22 cellular contexts compared by ENCODE assay signal in genomic region chr21:43274946-43275310, GRCh38.
DNase-seq lines count a peak whose midpoint lies in the region; ATAC-seq and TF ChIP-seq lines count a peak whose summit lies in the region.
"Had no signal": no experiment of that assay in that cellular context is flagged by ENCODE, and none has a peak within 500 bp of the region (broad histone marks: within the 10 kb centered on the region; RNA-seq: fewer than 3 reads in every experiment).

No MANE protein-coding gene starts in this region.

- TF ChIP-seq RAD21 in SK-N-SH (IDR thresholded peaks at IDR 0.05; ENCODE audit: low read length), result no peak

- DNase-seq in SK-N-SH, result peak; percentile 72
- peak; percentile 38 for DNase-seq in RWPE2 (ENCODE audit: low spot score)
- DNase-seq in right lobe of liver, result peak in 1 of 3 donors; percentile 40
- DNase-seq in sciatic nerve (ENCODE audit: low spot score), result no peak
- no peak for DNase-seq in G401 (ENCODE audit: low spot score)
- DNase-seq in DMS79 (lab: John Stamatoyannopoulos, UW), result no peak
- DNase-seq in NCI-H69 (lab: John Stamatoyannopoulos, UW), result no peak
- DNase-seq: GF-D8, GOT3, KBM-7, MM.1S, NCI-H1048, NCI-H1417 treated with DMSO at 0.1 percent for 48 hours, NCI-H187, NCI-H446, NCI-H526, OCI-M1, SHP77 treated with DMSO at 0.1 percent for 48 hours had no signal

- intact Hi-C loops in right lobe of liver (cut with DNase I), result no loop called here
- intact Hi-C loops in sciatic nerve (cut with DNase I), result no loop called here

- no peak overlapping the region for H2AFZ ChIP-seq in SK-N-SH (ENCODE audit: low read depth)

- H3K4me3 ChIP-seq in SK-N-SH (ENCODE audit: low read depth in 2 of 2, low read length in 1 of 2) (no peak overlapping the region), RWPE2 (ENCODE audit: severe bottlenecking) (no peak overlapping the region), right lobe of liver (no peak overlapping the region)
- H3K4me3 ChIP-seq: SK-N-MC had no signal

- no peaks in the 10 kb centered on the region for H4K20me1 ChIP-seq in SK-N-SH (ENCODE audit: insufficient read depth)

- H3K9ac ChIP-seq in SK-N-SH, result no peak overlapping the region

- H3K36me3 ChIP-seq in SK-N-SH (replicated peaks in 1 of 2; ENCODE audit: control insufficient read depth in 1 of 2, insufficient read depth in 2 of 2, low read length in 1 of 2) (no peaks in the 10 kb centered on the region), RWPE2 (ENCODE audit: low read depth) (no peaks in the 10 kb centered on the region), right lobe of liver (no peaks in the 10 kb centered on the region)

- no peak overlapping the region for H3K4me2 ChIP-seq in SK-N-SH

- peaks cover 0 to 67% of the 10 kb centered on the region in 2 experiments; a peak in 2 of 4 replicates for H3K4me1 ChIP-seq in SK-N-SH (ENCODE audit: control insufficient read depth in 1 of 2, insufficient read depth in 2 of 2, low read depth in 1 of 2, low read length in 1 of 2)
- no peaks in the 10 kb centered on the region for H3K4me1 ChIP-seq in RWPE2 (ENCODE audit: insufficient read depth, poor library complexity, severe bottlenecking)
- peaks cover 0 to 22% (median 11%) of the 10 kb centered on the region in 4 donors for H3K4me1 ChIP-seq in right lobe of liver

- peak overlapping the region in 1 of 2 experiments; percentile 55; a peak in 1 of 4 replicates for H3K27ac ChIP-seq in SK-N-SH (ENCODE audit: low read depth in 2 of 2, low read length in 1 of 2)
- H3K27ac ChIP-seq in RWPE2 (ENCODE audit: poor library complexity, severe bottlenecking), result no peak overlapping the region
- H3K27ac ChIP-seq in right lobe of liver, result peak overlapping the region in 2 of 3 donors; percentile 51 to 62
- H3K27ac ChIP-seq: 22Rv1, SK-N-MC had no signal

- no peaks in the 10 kb centered on the region for H3F3A ChIP-seq in SK-N-SH (replicated peaks; ENCODE audit: insufficient read depth)

- POLR2A ChIA-PET in SK-N-SH (lab: Yijun Ruan, JAX), result no interaction called here

- in situ Hi-C loops in G401 (cut with HindIII; ENCODE audit: low sequenced_read_pairs), result no loop called here

- TF ChIP-seq EP300 in SK-N-SH (IDR thresholded peaks at IDR 0.05; ENCODE audit: borderline replicate concordance in 1 of 2, low read depth in 1 of 2, low read length in 1 of 2), result no peak

- H3K9me3 ChIP-seq in SK-N-SH, result no peaks in the 10 kb centered on the region
- H3K9me3 ChIP-seq in RWPE2 (ENCODE audit: severe bottlenecking), result no peaks in the 10 kb centered on the region
- no peaks in the 10 kb centered on the region for H3K9me3 ChIP-seq in right lobe of liver

- H3K27me3 ChIP-seq in SK-N-SH (ENCODE audit: insufficient read depth) (no peaks in the 10 kb centered on the region; the same call in 1 of the 2 replicates), RWPE2 (ENCODE audit: insufficient read depth, poor library complexity, severe bottlenecking) (no peaks in the 10 kb centered on the region), right lobe of liver (no peaks in the 10 kb centered on the region)

- TF ChIP-seq CTCF in SK-N-SH (IDR thresholded peaks at IDR 0.05) (no peak), RWPE2 (IDR thresholded peaks at IDR 0.05; ENCODE audit: poor library complexity, severe bottlenecking) (no peak), right lobe of liver (IDR thresholded peaks at IDR 0.05) (no peak)

- H3K79me2 ChIP-seq in SK-N-SH (ENCODE audit: insufficient read depth), result no peaks in the 10 kb centered on the region

- CTCF ChIA-PET in SK-N-SH (lab: Yijun Ruan, JAX), result interaction anchor here (0.6 kb wide), 1 partner anchor 482 kb away, joined by 3 read pairs; no protein-coding TSS in a partner anchor

- TF ChIP-seq POLR2A in right lobe of liver (IDR thresholded peaks at IDR 0.05), result no peak

- ATAC-seq in SK-N-SH treated with all-trans-retinoic acid at 6 μM for 48 hours (no peak; the same call in 2 of the 3 replicates), RWPE2 (ENCODE audit: low read depth) (no peak), right lobe of liver (no peak), sciatic nerve (peak; percentile 2)
- ATAC-seq: HCT116 had no signal

- 15% methylated on average over 2 of the region's 6 CpGs for WGBS in SK-N-SH (ENCODE audit: low lambda C conversion rate)
- 80% methylated on average over 1 of the region's 6 CpGs for WGBS in right lobe of liver (ENCODE audit: insufficient coverage, low coverage, low lambda C conversion rate, missing lambda C conversion rate)

- no peaks in the 10 kb centered on the region for H3K9me2 ChIP-seq in SK-N-SH

TF ChIP-seq in SK-N-SH, 30 proteins besides CTCF, POLR2A, EP300 and RAD21:
- TF ChIP-seq NFIC (IDR thresholded peaks at IDR 0.05; ENCODE audit: borderline replicate concordance), result no peak
- TF ChIP-seq RFX5 (IDR thresholded peaks at IDR 0.05; ENCODE audit: low read length), result no peak
- TF ChIP-seq GABPA (IDR thresholded peaks at IDR 0.05; ENCODE audit: low read depth), result no peak

TF ChIP-seq in SK-N-SH treated with all-trans-retinoic acid at 6 μM for 48 hours, 23 proteins besides CTCF, POLR2A, EP300 and RAD21:
- TF ChIP-seq CSRNP3 (CRISPR knock-in tag; IDR thresholded peaks at IDR 0.05), result no peak

Comparison
In these comparisons a context has a peak if more than half of its experiments do, and no peak if none do; other contexts are left out.
1. DNase-seq: peak in SK-N-SH (single experiment) and RWPE2 (single experiment); none in sciatic nerve (single experiment), G401 (single experiment), DMS79 (single experiment) and NCI-H69 (single experiment).